Comparison of ENCODE assay signal across 8 cellular contexts in genomic region chr18:24514439-24514838, GRCh38. TPM values are rescaled to one million over a fixed set of nuclear protein-coding genes. Genes with fewer than 3 reads are reported as not detected.
DNase-seq lines count a peak whose midpoint lies in the region; ATAC-seq, FAIRE-seq and TF ChIP-seq lines count a peak whose summit lies in the region.

No MANE protein-coding gene starts in this region.

- TF ChIP-seq CTCF in DOHH2 (IDR thresholded peaks at IDR 0.05; ENCODE audit: low read depth, low read length, poor library complexity, severe bottlenecking): peak; percentile 77
- peak; percentile 29 for TF ChIP-seq CTCF in HepG2 (CRISPR knock-in tag; IDR thresholded peaks at IDR 0.05)

- H4K20me1 ChIP-seq in DOHH2 (ENCODE audit: control insufficient read depth, insufficient read depth, low read depth, low read length) (no peaks in the 10 kb centered on the region), HepG2 (ENCODE audit: insufficient read depth, low read length) (no peaks in the 10 kb centered on the region)

- no TSS peak for BruUV-seq in HepG2 (replicated peaks; lab: Mats Ljungman, UMichigan)

- no peaks in the 10 kb centered on the region for H3K36me3 Mint-ChIP-seq in activated CD8-positive, alpha-beta T cell treated with anti-CD3 and anti-CD28 coated beads, Interleukin-2, amount 10 ng/mL, durations not matched to agents 7 days and 5 days (ENCODE audit: low read depth)

- no peak overlapping the region for H3K9ac ChIP-seq in HepG2 (ENCODE audit: insufficient read depth, low read depth, low read length)

- no peaks in the 10 kb centered on the region for H3K4me1 ChIP-seq in DOHH2 (ENCODE audit: control insufficient read depth, low read length)
- H3K4me1 ChIP-seq in HepG2 (ENCODE audit: insufficient read depth, low read length): no peaks in the 10 kb centered on the region

- no peak overlapping the region for H3K27ac Mint-ChIP-seq in activated CD8-positive, alpha-beta T cell treated with anti-CD3 and anti-CD28 coated beads, Interleukin-2, amount 10 ng/mL, durations not matched to agents 7 days and 5 days

- intact Hi-C loops in HepG2 (cut with micrococcal nuclease; ENCODE audit: unreplicated experiment) (no loop called here), head of caudate nucleus (cut with DNase I) (no loop called here)

- 0 out of 2 replicates have a peak, but pooled peaks cover 2% of the 10 kb centered on the region for H3K27me3 ChIP-seq in DOHH2 (ENCODE audit: control insufficient read depth, low read length)
- H3K27me3 ChIP-seq in HepG2 (ENCODE audit: control insufficient read depth in 1 of 2, insufficient read depth in 2 of 2, low read length in 2 of 2): peaks cover under 1 to 15% of the 10 kb centered on the region in 2 experiments; a peak in 1 of 5 replicates

- peak; percentile 92 for ATAC-seq in GM19395 (IDR thresholded peaks at IDR 0.05; ENCODE audit: unreplicated experiment)
- peak; percentile 49 for ATAC-seq in activated CD8-positive, alpha-beta T cell treated with anti-CD3 and anti-CD28 coated beads, Interleukin-2, amount 10 ng/mL, durations not matched to agents 7 days and 5 days
- peak; percentile 75 for ATAC-seq in HepG2

- H3K79me2 ChIP-seq in DOHH2 (ENCODE audit: control insufficient read depth, low read length) (no peaks in the 10 kb centered on the region), HepG2 (ENCODE audit: insufficient read depth, low read length) (no peaks in the 10 kb centered on the region)

- no peak overlapping the region for H3K27ac ChIP-seq in DOHH2 (ENCODE audit: low read depth, low read length)
- H3K27ac ChIP-seq in HepG2 (ENCODE audit: extremely low read length, insufficient read depth, low read length): no peak overlapping the region

- no peaks in the 10 kb centered on the region for H3K27me3 Mint-ChIP-seq in activated CD8-positive, alpha-beta T cell treated with anti-CD3 and anti-CD28 coated beads, Interleukin-2, amount 10 ng/mL, durations not matched to agents 7 days and 5 days (ENCODE audit: low read depth)

- H3K4me2 ChIP-seq in DOHH2 (ENCODE audit: low read length): no peak overlapping the region
- no peak overlapping the region for H3K4me2 ChIP-seq in HepG2 (ENCODE audit: low read depth, low read length)

- POLR2A ChIA-PET in activated CD8-positive, alpha-beta T cell treated with anti-CD3 and anti-CD28 coated beads, Interleukin-2, amount 10 ng/mL, durations not matched to agents 7 days and 5 days (lab: Charles Lee): interaction anchor here (0.6 kb wide), 1 partner anchor 12 kb away, joined by 3 read pairs; no protein-coding TSS in a partner anchor
- POLR2A ChIA-PET in HepG2 (lab: Yijun Ruan, JAX): no interaction called here

- H3K9me2 ChIP-seq in DOHH2 (replicated peaks; ENCODE audit: control insufficient read depth, low read length): no peaks in the 10 kb centered on the region

- no peak for DNase-seq in activated CD8-positive, alpha-beta T cell treated with anti-CD3 and anti-CD28 coated beads, Interleukin-2, amount 10 ng/mL, durations not matched to agents 7 days and 5 days
- DNase-seq in HepG2 (ENCODE audit: low spot score) (peak; percentile 30), middle frontal gyrus (ENCODE audit: extremely low spot score, low spot score) (no peak), head of caudate nucleus (no peak), T-helper 9 cell (no peak)

- WGBS in HepG2 (ENCODE audit: low lambda C conversion rate): 0% methylated on average over 1 of the region's 2 CpGs

- FAIRE-seq in HepG2 (lab: Jason Lieb, UNC): peak; percentile 51

- TF ChIP-seq RAD21 in Ishikawa (IDR thresholded peaks at IDR 0.05; ENCODE audit: low read depth): peak; percentile 4; the same call in 1 of the 2 replicates
- TF ChIP-seq RAD21 in HepG2 (CRISPR knock-in tag; IDR thresholded peaks at IDR 0.05): no peak

- H3K36me3 ChIP-seq in DOHH2 (ENCODE audit: control insufficient read depth, low read length): no peaks in the 10 kb centered on the region
- H3K36me3 ChIP-seq in HepG2 (replicated peaks in 1 of 2; ENCODE audit: control insufficient read depth in 1 of 2, insufficient read depth in 2 of 2, low read length in 2 of 2): no peaks in the 10 kb centered on the region

- in situ Hi-C loops in HepG2 (cut with HindIII; ENCODE audit: extremely low pct_ligation_motif_present, low pct_unique_long_range_greater_than_20kb): no loop called here

- H3K9me3 Mint-ChIP-seq in activated CD8-positive, alpha-beta T cell treated with anti-CD3 and anti-CD28 coated beads, Interleukin-2, amount 10 ng/mL, durations not matched to agents 7 days and 5 days (ENCODE audit: insufficient read depth): no peaks in the 10 kb centered on the region

- TF ChIP-seq EP300 in Ishikawa (IDR thresholded peaks at IDR 0.05; ENCODE audit: borderline replicate concordance) (no peak), HepG2 (IDR thresholded peaks at IDR 0.05; ENCODE audit: low read depth in 2 of 2, low read length in 2 of 2) (no peak), HepG2 (CRISPR knock-in tag; IDR thresholded peaks at IDR 0.05; ENCODE audit: borderline replicate concordance) (no peak)

- H3K4me3 ChIP-seq in DOHH2 (ENCODE audit: low read length): no peak overlapping the region
- H3K4me3 ChIP-seq in HepG2 (replicated peaks in 1 of 3; ENCODE audit: insufficient read depth in 1 of 3, low read depth in 2 of 3, low read length in 3 of 3): no peak overlapping the region

- CTCF ChIA-PET in activated CD8-positive, alpha-beta T cell treated with anti-CD3 and anti-CD28 coated beads, Interleukin-2, amount 10 ng/mL, durations not matched to agents 7 days and 5 days (lab: Charles Lee): interaction anchor here (0.6 to 1.8 kb wide), 13 partner anchors 9 to 338 kb away, joined by 3 to 15 read pairs (median 3); partner anchors contain the start of gene HRH4
- CTCF ChIA-PET in HepG2 (lab: Yijun Ruan, JAX; ENCODE audit: low intra/inter-chr PET ratio, low total read pairs): no interaction called here

- H3K4me3 Mint-ChIP-seq in activated CD8-positive, alpha-beta T cell treated with anti-CD3 and anti-CD28 coated beads, Interleukin-2, amount 10 ng/mL, durations not matched to agents 7 days and 5 days: no peak overlapping the region

- no peak for TF ChIP-seq POLR2A in HepG2 (IDR thresholded peaks at IDR 0.05; ENCODE audit: insufficient read depth in 1 of 2, low read depth in 2 of 2, low read length in 2 of 2)

- H3K9me3 ChIP-seq in DOHH2 (ENCODE audit: control insufficient read depth, insufficient read depth, low read length) (no peaks in the 10 kb centered on the region), HepG2 (ENCODE audit: low read length) (no peaks in the 10 kb centered on the region)

- H2AFZ ChIP-seq in HepG2 (ENCODE audit: low read length): no peak overlapping the region

- no peaks in the 10 kb centered on the region for H3F3A ChIP-seq in DOHH2 (ENCODE audit: control insufficient read depth, insufficient read depth)

- no peaks in the 10 kb centered on the region for H3K4me1 Mint-ChIP-seq in activated CD8-positive, alpha-beta T cell treated with anti-CD3 and anti-CD28 coated beads, Interleukin-2, amount 10 ng/mL, durations not matched to agents 7 days and 5 days (ENCODE audit: low read depth)

TF ChIP-seq in Ishikawa, 13 proteins besides CTCF, POLR2A, EP300 and RAD21 (continues in another document):
- TF ChIP-seq TCF12 (IDR thresholded peaks at IDR 0.05; ENCODE audit: low read depth) (no peak), TAF1 (IDR thresholded peaks at IDR 0.05; ENCODE audit: low read depth) (no peak), CREB1 (IDR thresholded peaks at IDR 0.05; ENCODE audit: low read depth) (no peak), NFIC (IDR thresholded peaks at IDR 0.05) (no peak), CEBPB (IDR thresholded peaks at IDR 0.05) (no peak)

TF ChIP-seq in HepG2, 621 proteins besides CTCF, POLR2A, EP300 and RAD21:
- TF ChIP-seq RXRB (CRISPR knock-in tag; IDR thresholded peaks at IDR 0.05; ENCODE audit: borderline replicate concordance) (no peak), XRCC5 (optimal IDR thresholded peaks at IDR 0.05; ENCODE audit: low read length) (no peak)

RNA-seq across cellular contexts. Expression of gene HRH4, which starts 54.0 kb away (rescaled TPM):
- total RNA-seq in activated CD8-positive, alpha-beta T cell treated with anti-CD3 and anti-CD28 coated beads, Interleukin-2, amount 10 ng/mL, durations not matched to agents 7 days and 5 days: not detected
- total RNA-seq in HepG2 (2016; rRNA removed; fragmentation: Illumina TruSeq; extraction: Trizol): not detected in 2 replicates
- total RNA-seq in HepG2 (2016; cell fraction: cytosol; rRNA removed; fragmentation: Illumina TruSeq; extraction: Trizol; ENCODE audit: low read depth): not detected in 2 replicates
- not detected in 2 replicates for total RNA-seq in HepG2 (2016; cell fraction: insoluble cytoplasmic fraction; rRNA removed; fragmentation: Illumina TruSeq; extraction: Trizol)
- total RNA-seq in HepG2 (2016; cell fraction: membrane; rRNA removed; fragmentation: Illumina TruSeq; extraction: Trizol): not detected in 2 replicates
- not detected in 2 replicates for total RNA-seq in HepG2 (2016; cell fraction: nucleus; rRNA removed; fragmentation: Illumina TruSeq; extraction: Trizol)
- not detected in 2 replicates for polyA plus RNA-seq in HepG2 (2011; rRNA removed)
- not detected in 2 replicates for polyA plus RNA-seq in HepG2 (2011; cell fraction: cytosol; rRNA removed)
- polyA plus RNA-seq in HepG2 (2011; cell fraction: nucleus; rRNA removed): not detected in 2 replicates
- polyA plus RNA-seq in HepG2 (2012): not detected in 2 replicates
- polyA plus RNA-seq in HepG2 (2016; cell fraction: cytosol; fragmentation: Illumina TruSeq; extraction: Trizol; ENCODE audit: low read depth): not detected in 2 replicates
- not detected in 2 replicates for polyA plus RNA-seq in HepG2 (2016; cell fraction: insoluble cytoplasmic fraction; fragmentation: Illumina TruSeq; extraction: Trizol; ENCODE audit: low read depth)
- polyA plus RNA-seq in HepG2 (2016; cell fraction: membrane; fragmentation: Illumina TruSeq; extraction: Trizol; ENCODE audit: low read depth): not detected in 2 replicates
- polyA plus RNA-seq in HepG2 (2016; cell fraction: nucleus; fragmentation: Illumina TruSeq; extraction: Trizol; ENCODE audit: insufficient read depth, low read depth): not detected in 2 replicates
- polyA minus RNA-seq in HepG2 (2011; rRNA and poly(A)+ RNA removed; ENCODE audit: low replicate concordance): 0.28 TPM in 1 of 2 replicates, not detected in the other
- not detected in 2 replicates for polyA minus RNA-seq in HepG2 (2011; cell fraction: cytosol; rRNA and poly(A)+ RNA removed)
- 0.12 TPM in 1 of 2 replicates, not detected in the other for polyA minus RNA-seq in HepG2 (2011; cell fraction: nucleus; rRNA and poly(A)+ RNA removed)
